Comparison of ENCODE assay signal across 8 cellular contexts in genomic region chr2:223306371-223306770, GRCh38.
DNase-seq lines count a peak whose midpoint lies in the region; ATAC-seq and TF ChIP-seq lines count a peak whose summit lies in the region.

No MANE protein-coding gene starts in this region.

- H3K4me1 Mint-ChIP-seq in Caco-2 (ENCODE audit: low read depth, unreplicated experiment): no peaks in the 10 kb centered on the region
- no peaks in the 10 kb centered on the region for H3K4me1 Mint-ChIP-seq in activated CD4-positive, alpha-beta memory T cell treated with anti-CD3 and anti-CD28 coated beads, Interleukin-2, amount 10 ng/mL, durations not matched to agents 7 days and 5 days
- no peaks in the 10 kb centered on the region for H3K4me1 Mint-ChIP-seq in activated T-helper 2 cell treated with anti-CD3 and anti-CD28 coated beads, Interferon-gamma antibody, Interleukin-2, Interleukin-4, amounts not matched to agents 10 μg/mL and 5 μg/mL and 100 μg/mL, durations not matched to agents 14 hours and 24 hours and 36 hours (ENCODE audit: low read depth)
- no peaks in the 10 kb centered on the region for H3K4me1 Mint-ChIP-seq in activated T-cell treated with anti-CD3 and anti-CD28 coated beads, Interleukin-2, amount 50 U/mL, for 72 hours (ENCODE audit: low read depth)

- WGBS in esophagus muscularis mucosa: 79% methylated on average over 3 of the region's 3 CpGs

- no peak overlapping the region for H3K4me2 ChIP-seq in Karpas-422 (ENCODE audit: low read depth, low read length, poor library complexity, severe bottlenecking)

- H4K20me1 ChIP-seq in Karpas-422 (ENCODE audit: insufficient read depth, low read depth, low read length): no peaks in the 10 kb centered on the region

- POLR2A ChIA-PET in Caco-2 (lab: Charles Lee): no interaction called here
- POLR2A ChIA-PET in activated CD4-positive, alpha-beta memory T cell treated with anti-CD3 and anti-CD28 coated beads, Interleukin-2, amount 10 ng/mL, durations not matched to agents 7 days and 5 days (lab: Charles Lee): no interaction called here

- H3K9me3 Mint-ChIP-seq in Caco-2 (ENCODE audit: unreplicated experiment): no peaks in the 10 kb centered on the region
- H3K9me3 Mint-ChIP-seq in activated CD4-positive, alpha-beta memory T cell treated with anti-CD3 and anti-CD28 coated beads, Interleukin-2, amount 10 ng/mL, durations not matched to agents 7 days and 5 days: no peaks in the 10 kb centered on the region
- H3K9me3 Mint-ChIP-seq in activated T-helper 2 cell treated with anti-CD3 and anti-CD28 coated beads, Interferon-gamma antibody, Interleukin-2, Interleukin-4, amounts not matched to agents 10 μg/mL and 5 μg/mL and 100 μg/mL, durations not matched to agents 14 hours and 24 hours and 36 hours: no peaks in the 10 kb centered on the region
- peaks cover 1% of the 10 kb centered on the region in 2 donors for H3K9me3 Mint-ChIP-seq in activated T-cell treated with anti-CD3 and anti-CD28 coated beads, Interleukin-2, amount 50 U/mL, for 72 hours

- ATAC-seq in GM19035 (IDR thresholded peaks at IDR 0.05; ENCODE audit: unreplicated experiment): peak; percentile 61
- no peak for ATAC-seq in HG03108 (IDR thresholded peaks at IDR 0.05; ENCODE audit: unreplicated experiment)
- no peak for ATAC-seq in activated T-cell treated with anti-CD3 and anti-CD28 coated beads, Interleukin-2, amount 50 U/mL, for 72 hours (replicated peaks in 1 of 2)

- no peak for TF ChIP-seq EP300 in esophagus muscularis mucosa (IDR thresholded peaks at IDR 0.05)

- CTCF ChIA-PET in Caco-2 (lab: Charles Lee): interaction anchor here (0.7 to 1.6 kb wide), 2 partner anchors 59 to 335 kb away, joined by 3 to 4 read pairs; no protein-coding TSS in a partner anchor
- CTCF ChIA-PET in activated CD4-positive, alpha-beta memory T cell treated with anti-CD3 and anti-CD28 coated beads, Interleukin-2, amount 10 ng/mL, durations not matched to agents 7 days and 5 days (lab: Charles Lee): no interaction called here

- no peaks in the 10 kb centered on the region for H3K36me3 ChIP-seq in Caco-2 (ENCODE audit: control insufficient read depth, insufficient read depth, low read length)
- no peaks in the 10 kb centered on the region for H3K36me3 ChIP-seq in Karpas-422 (ENCODE audit: insufficient read depth, low read length)
- no peaks in the 10 kb centered on the region for H3K36me3 ChIP-seq in esophagus muscularis mucosa

- no peak overlapping the region for H3K9ac ChIP-seq in Karpas-422 (ENCODE audit: low read length)

- no peaks in the 10 kb centered on the region for H3K36me3 Mint-ChIP-seq in Caco-2 (ENCODE audit: insufficient read depth, unreplicated experiment)
- no peaks in the 10 kb centered on the region for H3K36me3 Mint-ChIP-seq in activated CD4-positive, alpha-beta memory T cell treated with anti-CD3 and anti-CD28 coated beads, Interleukin-2, amount 10 ng/mL, durations not matched to agents 7 days and 5 days (ENCODE audit: low read depth)
- H3K36me3 Mint-ChIP-seq in activated T-helper 2 cell treated with anti-CD3 and anti-CD28 coated beads, Interferon-gamma antibody, Interleukin-2, Interleukin-4, amounts not matched to agents 10 μg/mL and 5 μg/mL and 100 μg/mL, durations not matched to agents 14 hours and 24 hours and 36 hours (ENCODE audit: low read depth): no peaks in the 10 kb centered on the region
- peaks cover 0 to 2% of the 10 kb centered on the region in 2 donors for H3K36me3 Mint-ChIP-seq in activated T-cell treated with anti-CD3 and anti-CD28 coated beads, Interleukin-2, amount 50 U/mL, for 72 hours (ENCODE audit: insufficient read depth in 2 of 2)

- H3K9me2 ChIP-seq in Karpas-422 (replicated peaks; ENCODE audit: insufficient read depth, low read length): no peaks in the 10 kb centered on the region

- intact Hi-C loops in Caco-2 (cut with micrococcal nuclease; ENCODE audit: unreplicated experiment): loop anchor here (1.0 kb wide), 2 partner anchors 335 to 492 kb away; no protein-coding TSS in a partner anchor
- intact Hi-C loops in esophagus muscularis mucosa (cut with DNase I): no loop called here
- intact Hi-C loops in activated T-helper 2 cell treated with anti-CD3 and anti-CD28 coated beads, Interferon-gamma antibody, Interleukin-2, Interleukin-4, amounts not matched to agents 10 μg/mL and 5 μg/mL and 100 μg/mL, durations not matched to agents 14 hours and 24 hours and 36 hours (cut with micrococcal nuclease): no loop called here

- H2AFZ ChIP-seq in Karpas-422 (ENCODE audit: low read length): no peak overlapping the region

- H3K4me3 ChIP-seq in Caco-2 (ENCODE audit: low read depth, low read length) (no peak overlapping the region), Karpas-422 (ENCODE audit: low read length) (no peak overlapping the region), esophagus muscularis mucosa (no peak overlapping the region)

- H3K9me3 ChIP-seq in Caco-2 (no peaks in the 10 kb centered on the region), Karpas-422 (ENCODE audit: low read length) (no peaks in the 10 kb centered on the region), esophagus muscularis mucosa (no peaks in the 10 kb centered on the region)

- H3K79me2 ChIP-seq in Karpas-422 (ENCODE audit: low read length): no peaks in the 10 kb centered on the region

- DNase-seq in Caco-2 (peak in 1 of 2 experiments; percentile 36), Karpas-422 (peak; percentile 64), esophagus muscularis mucosa (ENCODE audit: extremely low spot score) (no peak)
- DNase-seq in activated CD4-positive, alpha-beta memory T cell treated with anti-CD3 and anti-CD28 coated beads, Interleukin-2, amount 10 ng/mL, durations not matched to agents 7 days and 5 days: no peak
- no peak for DNase-seq in activated T-helper 2 cell treated with anti-CD3 and anti-CD28 coated beads, Interferon-gamma antibody, Interleukin-2, Interleukin-4, amounts not matched to agents 10 μg/mL and 5 μg/mL and 100 μg/mL, durations not matched to agents 14 hours and 24 hours and 36 hours (ENCODE audit: low spot score)
- DNase-seq in activated T-cell treated with anti-CD3 and anti-CD28 coated beads, Interleukin-2, amount 50 U/mL, for 72 hours: no peak

- no peak for TF ChIP-seq POLR2A in esophagus muscularis mucosa (IDR thresholded peaks at IDR 0.05; ENCODE audit: low read depth)

- TF ChIP-seq CTCF in Caco-2 (IDR thresholded peaks at IDR 0.05; ENCODE audit: insufficient read depth in 1 of 2, low read depth in 1 of 2, low read length in 1 of 2, severe bottlenecking in 1 of 2, unreplicated experiment in 1 of 2): peak; percentile 71 to 74
- TF ChIP-seq CTCF in esophagus muscularis mucosa (IDR thresholded peaks at IDR 0.05): peak; percentile 20 to 39 (median 27)

- H3K4me1 ChIP-seq in Caco-2: no peaks in the 10 kb centered on the region
- H3K4me1 ChIP-seq in Karpas-422 (ENCODE audit: low read length): no peaks in the 10 kb centered on the region
- H3K4me1 ChIP-seq in esophagus muscularis mucosa: no peaks in the 10 kb centered on the region

- peaks cover 3% of the 10 kb centered on the region for H3K27me3 Mint-ChIP-seq in Caco-2 (ENCODE audit: insufficient read depth, unreplicated experiment)
- no peaks in the 10 kb centered on the region for H3K27me3 Mint-ChIP-seq in activated CD4-positive, alpha-beta memory T cell treated with anti-CD3 and anti-CD28 coated beads, Interleukin-2, amount 10 ng/mL, durations not matched to agents 7 days and 5 days
- no peaks in the 10 kb centered on the region for H3K27me3 Mint-ChIP-seq in activated T-helper 2 cell treated with anti-CD3 and anti-CD28 coated beads, Interferon-gamma antibody, Interleukin-2, Interleukin-4, amounts not matched to agents 10 μg/mL and 5 μg/mL and 100 μg/mL, durations not matched to agents 14 hours and 24 hours and 36 hours (ENCODE audit: low read depth)
- H3K27me3 Mint-ChIP-seq in activated T-cell treated with anti-CD3 and anti-CD28 coated beads, Interleukin-2, amount 50 U/mL, for 72 hours (ENCODE audit: low read depth): no peaks in the 10 kb centered on the region

- BruUV-seq in Caco-2 (replicated peaks; lab: Mats Ljungman, UMichigan): no TSS peak

- H3K27me3 ChIP-seq in Caco-2 (replicated peaks; ENCODE audit: control insufficient read depth, insufficient read depth, low read length) (no peaks in the 10 kb centered on the region; the same call in 1 of the 2 replicates), Karpas-422 (ENCODE audit: low read length) (no peaks in the 10 kb centered on the region), esophagus muscularis mucosa (no peaks in the 10 kb centered on the region)

- H3K27ac ChIP-seq in Karpas-422 (ENCODE audit: low read length): no peak overlapping the region
- H3K27ac ChIP-seq in esophagus muscularis mucosa (replicated peaks in 1 of 4): no peak overlapping the region

- H3K4me3 Mint-ChIP-seq in Caco-2 (ENCODE audit: unreplicated experiment): no peak overlapping the region
- no peak overlapping the region for H3K4me3 Mint-ChIP-seq in activated CD4-positive, alpha-beta memory T cell treated with anti-CD3 and anti-CD28 coated beads, Interleukin-2, amount 10 ng/mL, durations not matched to agents 7 days and 5 days
- H3K4me3 Mint-ChIP-seq in activated T-helper 2 cell treated with anti-CD3 and anti-CD28 coated beads, Interferon-gamma antibody, Interleukin-2, Interleukin-4, amounts not matched to agents 10 μg/mL and 5 μg/mL and 100 μg/mL, durations not matched to agents 14 hours and 24 hours and 36 hours (ENCODE audit: low read depth): no peak overlapping the region
- no peak overlapping the region for H3K4me3 Mint-ChIP-seq in activated T-cell treated with anti-CD3 and anti-CD28 coated beads, Interleukin-2, amount 50 U/mL, for 72 hours

- H3K27ac Mint-ChIP-seq in Caco-2 (ENCODE audit: unreplicated experiment): no peak overlapping the region
- H3K27ac Mint-ChIP-seq in activated CD4-positive, alpha-beta memory T cell treated with anti-CD3 and anti-CD28 coated beads, Interleukin-2, amount 10 ng/mL, durations not matched to agents 7 days and 5 days: no peak overlapping the region
- H3K27ac Mint-ChIP-seq in activated T-helper 2 cell treated with anti-CD3 and anti-CD28 coated beads, Interferon-gamma antibody, Interleukin-2, Interleukin-4, amounts not matched to agents 10 μg/mL and 5 μg/mL and 100 μg/mL, durations not matched to agents 14 hours and 24 hours and 36 hours: no peak overlapping the region
- H3K27ac Mint-ChIP-seq in activated T-cell treated with anti-CD3 and anti-CD28 coated beads, Interleukin-2, amount 50 U/mL, for 72 hours: no peak overlapping the region
